In genomic region chr3:32413845-32414526, GRCh38 we compare ENCODE assay signal across 11 cellular contexts. TPM values are rescaled to one million over a fixed set of nuclear protein-coding genes. Genes with fewer than 3 reads are reported as not detected.
DNase-seq lines count a peak whose midpoint lies in the region; ATAC-seq, FAIRE-seq and TF ChIP-seq lines count a peak whose summit lies in the region.
"Had no signal": no experiment of that assay in that cellular context is flagged by ENCODE, and none has a peak within 500 bp of the region (broad histone marks: within the 10 kb centered on the region; RNA-seq: fewer than 3 reads in every experiment).

No MANE protein-coding gene starts in this region.

- H2AFZ ChIP-seq in H1 (ENCODE audit: low read length): no peak overlapping the region

- no peak overlapping the region for H3K56ac ChIP-seq in H1 (replicated peaks; ENCODE audit: insufficient read length, low read depth, low read length)

- H3K4me1 Mint-ChIP-seq in MCF 10A (ENCODE audit: insufficient read depth, unreplicated experiment): peaks cover 9% of the 10 kb centered on the region
- peaks cover 42 to 70% of the 10 kb centered on the region in 2 donors for H3K4me1 Mint-ChIP-seq in stimulated activated naive B cell treated with anti-CD40 and anti-IgM and Interleukin-4, amounts not matched to agents 10 μg/mL and 1 μg/mL and 100 μg/mL, for 72 hours

- peak overlapping the region; percentile 4; the same call in 1 of the 2 replicates for H2BK12ac ChIP-seq in H1 (ENCODE audit: low read depth, low read length)

- POLR2A ChIA-PET in MCF 10A (lab: Yijun Ruan, JAX): interaction anchor here (1.5 kb wide), 2 partner anchors 8 to 22 kb away, joined by 4 to 7 read pairs; partner anchors contain the start of gene CMTM7
- POLR2A ChIA-PET in RWPE1 (lab: Yijun Ruan, JAX; ENCODE audit: low non-redundant PET): no interaction called here
- POLR2A ChIA-PET in H1 (lab: Charles Lee; ENCODE audit: partially characterized antibody): interaction anchor here (1.0 to 1.9 kb wide), 6 partner anchors 8 to 42 kb away, joined by 3 to 6 read pairs (median 4); partner anchors contain the start of gene CMTM7

- H3K9me3 Mint-ChIP-seq in MCF 10A (ENCODE audit: unreplicated experiment): no peaks in the 10 kb centered on the region
- no peaks in the 10 kb centered on the region for H3K9me3 Mint-ChIP-seq in stimulated activated naive B cell treated with anti-CD40 and anti-IgM and Interleukin-4, amounts not matched to agents 10 μg/mL and 1 μg/mL and 100 μg/mL, for 72 hours

- no peaks in the 10 kb centered on the region; the same call in 1 of the 2 replicates for H3K23me2 ChIP-seq in H1 (ENCODE audit: low read depth, low read length)

- BruUV-seq in MCF 10A (replicated peaks; lab: Mats Ljungman, UMichigan): no TSS peak

- H3K79me2 ChIP-seq in H1 (ENCODE audit: control insufficient read depth in 1 of 2, insufficient read depth in 2 of 2, low read length in 2 of 2): peaks cover 0 to 33% of the 10 kb centered on the region in 2 experiments; a peak in 3 of 4 replicates

- H3K14ac ChIP-seq in H1 (ENCODE audit: insufficient read length): no peak overlapping the region

- H3K36me3 ChIP-seq in breast epithelium (no peaks in the 10 kb centered on the region), H1 (ENCODE audit: control insufficient read depth in 2 of 4, insufficient read depth in 4 of 4, low read length in 3 of 4) (no peaks in the 10 kb centered on the region)
- H3K36me3 ChIP-seq: esophagus squamous epithelium had no signal

- H3K4ac ChIP-seq in H1 (replicated peaks; ENCODE audit: insufficient read length, low read depth, low read length): no peak overlapping the region

- no peak overlapping the region for H3K4me3 Mint-ChIP-seq in MCF 10A (ENCODE audit: unreplicated experiment)
- H3K4me3 Mint-ChIP-seq in stimulated activated naive B cell treated with anti-CD40 and anti-IgM and Interleukin-4, amounts not matched to agents 10 μg/mL and 1 μg/mL and 100 μg/mL, for 72 hours: peak overlapping the region; percentile 7 to 17

- no peaks in the 10 kb centered on the region for H3K36me3 Mint-ChIP-seq in MCF 10A (ENCODE audit: insufficient read depth, unreplicated experiment)
- peaks cover 5 to 35% of the 10 kb centered on the region in 2 donors for H3K36me3 Mint-ChIP-seq in stimulated activated naive B cell treated with anti-CD40 and anti-IgM and Interleukin-4, amounts not matched to agents 10 μg/mL and 1 μg/mL and 100 μg/mL, for 72 hours

- no peak overlapping the region; the same call in 1 of the 2 replicates for H2BK5ac ChIP-seq in H1 (ENCODE audit: low read depth, low read length)

- no peaks in the 10 kb centered on the region for H3K79me1 ChIP-seq in H1 (ENCODE audit: low read depth, low read length)

- ATAC-seq in stimulated activated naive B cell treated with anti-CD40 and anti-IgM and Interleukin-4, amounts not matched to agents 10 μg/mL and 1 μg/mL and 100 μg/mL, for 72 hours (replicated peaks): peak in 1 of 2 donors; percentile 27
- ATAC-seq: HCT116 had no signal

- H2BK15ac ChIP-seq in H1 (ENCODE audit: low read length): no peak overlapping the region; the same call in 1 of the 2 replicates

- TF ChIP-seq CTCF in breast epithelium (IDR thresholded peaks at IDR 0.05) (no peak), MCF 10A (IDR thresholded peaks at IDR 0.05; ENCODE audit: unreplicated experiment) (no peak), RWPE1 (conservative IDR thresholded peaks at IDR 0.05; ENCODE audit: low read depth) (no peak), H1 (IDR thresholded peaks at IDR 0.05; ENCODE audit: control extremely low read depth in 1 of 3, insufficient read depth in 1 of 3, low read depth in 1 of 3, low read length in 3 of 3) (no peak)

- CTCF ChIA-PET in MCF 10A (lab: Yijun Ruan, JAX) (interaction anchor here (0.7 to 1.5 kb wide), 3 partner anchors 14 to 119 kb away, joined by 3 to 4 read pairs (median 3); no protein-coding TSS in a partner anchor), RWPE1 (lab: Yijun Ruan, JAX) (interaction anchor here (1.5 kb wide), 1 partner anchor 54 kb away, joined by 3 read pairs; no protein-coding TSS in a partner anchor), H1 (lab: Charles Lee; ENCODE audit: partially characterized antibody) (interaction anchor here (0.8 to 8.2 kb wide), 10 partner anchors 9 to 72 kb away, joined by 3 to 47 read pairs (median 4); partner anchors contain the start of gene CMTM7)

- peak overlapping the region; percentile 35 to 49; a peak in 2 of 4 replicates for H3K4me2 ChIP-seq in H1 (ENCODE audit: insufficient read depth in 1 of 2, low read depth in 2 of 2, low read length in 2 of 2)

- H3K27me3 ChIP-seq in breast epithelium: no peaks in the 10 kb centered on the region
- no peaks in the 10 kb centered on the region for H3K27me3 ChIP-seq in H1 (replicated peaks in 1 of 4; ENCODE audit: control insufficient read depth in 3 of 4, extremely low read depth in 1 of 4, insufficient read depth in 3 of 4, low read length in 3 of 4)

- TF ChIP-seq EP300 in H1 (IDR thresholded peaks at IDR 0.05; ENCODE audit: borderline replicate concordance in 1 of 2, low read depth in 2 of 2, low read length in 2 of 2): no peak

- no peak overlapping the region for H2BK20ac ChIP-seq in H1 (ENCODE audit: low read length)

- WGBS in H1 (ENCODE audit: extremely low coverage in 1 of 2, insufficient coverage in 1 of 2, insufficient read length in 1 of 2, insufficient replicate concordance in 2 of 2, low coverage in 1 of 2, low lambda C conversion rate in 2 of 2, missing lambda C conversion rate in 1 of 2), 2 experiments: 59% methylated on average over 10 of the region's 10 CpGs; no CpG with 5 or more reads in 1 of the 2 experiments

- peak; percentile 13 for FAIRE-seq in H1 (lab: Jason Lieb, UNC)

- H3K27ac Mint-ChIP-seq in MCF 10A (ENCODE audit: low read depth, unreplicated experiment): no peak overlapping the region
- H3K27ac Mint-ChIP-seq in stimulated activated naive B cell treated with anti-CD40 and anti-IgM and Interleukin-4, amounts not matched to agents 10 μg/mL and 1 μg/mL and 100 μg/mL, for 72 hours: peak overlapping the region; percentile 91

- H4K20me1 ChIP-seq in H1 (replicated peaks in 1 of 2; ENCODE audit: control insufficient read depth in 1 of 2, insufficient read depth in 2 of 2, low read length in 2 of 2): peaks cover 0 to 1% of the 10 kb centered on the region in 2 experiments

- H4K91ac ChIP-seq in H1 (replicated peaks; ENCODE audit: insufficient read length, low read length): no peak overlapping the region

- H3K4me3 ChIP-seq in breast epithelium (no peak overlapping the region), H1 (ENCODE audit: extremely low read depth in 1 of 4, insufficient read depth in 2 of 4, low read depth in 3 of 4, low read length in 4 of 4) (no peak overlapping the region)
- H3K4me3 ChIP-seq: esophagus squamous epithelium had no signal

- H3K9me3 ChIP-seq in breast epithelium (no peaks in the 10 kb centered on the region), H1 (ENCODE audit: insufficient read depth in 2 of 2, low read depth in 1 of 2, low read length in 1 of 2) (no peaks in the 10 kb centered on the region; a peak in 1 of 4 replicates)
- H3K9me3 ChIP-seq: esophagus squamous epithelium had no signal

- H4K8ac ChIP-seq in H1 (ENCODE audit: extremely low read depth, insufficient read depth, low read length): 0 out of 2 replicates have a peak overlapping the region, but pooled peaks have one; percentile 60

- no peaks in the 10 kb centered on the region for H3K27me3 Mint-ChIP-seq in MCF 10A (ENCODE audit: insufficient read depth, unreplicated experiment)
- H3K27me3 Mint-ChIP-seq in stimulated activated naive B cell treated with anti-CD40 and anti-IgM and Interleukin-4, amounts not matched to agents 10 μg/mL and 1 μg/mL and 100 μg/mL, for 72 hours: no peaks in the 10 kb centered on the region

- H4K5ac ChIP-seq in H1 (ENCODE audit: insufficient read length, low read depth, low read length): no peak overlapping the region

- H2AK5ac ChIP-seq in H1 (ENCODE audit: low read depth, low read length): no peak overlapping the region; the same call in 1 of the 2 replicates

- H3K18ac ChIP-seq in H1 (ENCODE audit: extremely low read depth, low read length): peak overlapping the region; percentile 81

- H3K23ac ChIP-seq in H1 (ENCODE audit: insufficient read length): no peak overlapping the region

- H2BK120ac ChIP-seq in H1 (replicated peaks; ENCODE audit: low read depth, low read length): peak overlapping the region; percentile 25

- H3K4me1 ChIP-seq in breast epithelium (peaks cover 0 to 8% of the 10 kb centered on the region in 2 donors), H1 (replicated peaks in 1 of 4; ENCODE audit: control insufficient read depth in 3 of 4, insufficient read depth in 4 of 4, low read length in 3 of 4) (peaks cover 5 to 31% (median 18%) of the 10 kb centered on the region in 4 experiments; a peak in 6 of 7 replicates)

- H3K9ac ChIP-seq in H1 (replicated peaks in 1 of 4; ENCODE audit: extremely low read depth in 1 of 4, low read depth in 3 of 4, low read length in 3 of 4): no peak overlapping the region

- peak overlapping the region; percentile 71 to 78 for H3K27ac ChIP-seq in breast epithelium
- peak overlapping the region; percentile 81 for H3K27ac ChIP-seq in RWPE1
- no peak overlapping the region for H3K27ac ChIP-seq in H1 (ENCODE audit: low read depth, low read length)

- TF ChIP-seq RAD21 in H1 (IDR thresholded peaks at IDR 0.05 in 1 of 2, conservative IDR thresholded peaks at IDR 0.05 in 1 of 2; ENCODE audit: low read depth in 2 of 2, low read length in 2 of 2): no peak

- TF ChIP-seq POLR2A in breast epithelium (IDR thresholded peaks at IDR 0.05): no peak
- TF ChIP-seq POLR2A in H1 (IDR thresholded peaks at IDR 0.05; ENCODE audit: control extremely low read depth in 1 of 2, low read depth in 2 of 2, low read length in 2 of 2): peak in 1 of 2 experiments; percentile 68; a peak in 2 of 3 replicates

- no peak for DNase-seq in breast epithelium (ENCODE audit: low spot score in 2 of 2)
- DNase-seq in MCF 10A (ENCODE audit: unreplicated experiment): no peak
- no peak for DNase-seq in RWPE1 (ENCODE audit: low spot score)
- DNase-seq in H1 (ENCODE audit: low read depth in 1 of 2, low spot score in 2 of 2): no peak
- DNase-seq in stimulated activated naive B cell treated with anti-CD40 and anti-IgM and Interleukin-4, amounts not matched to agents 10 μg/mL and 1 μg/mL and 100 μg/mL, for 72 hours: no peak
- no peak for DNase-seq in NCI-H1105 treated with DMSO at 0.1 percent for 48 hours (lab: John Stamatoyannopoulos, UW)
- DNase-seq in HUDEP-2 (lab: John Stamatoyannopoulos, UW; ENCODE audit: unreplicated experiment in 76 of 76): no peak
- DNase-seq in NCI-H2081 (lab: John Stamatoyannopoulos, UW): no peak
- DNase-seq: esophagus squamous epithelium, NCI-H510A treated with DMSO at 0.1 percent for 48 hours had no signal

- intact Hi-C loops in breast epithelium (cut with DNase I; ENCODE audit: low total_unique reads): no loop called here
- intact Hi-C loops in MCF 10A (cut with micrococcal nuclease): no loop called here

RNA-seq across cellular contexts. Expression of gene CMTM7, which starts 22.3 kb away (rescaled TPM):
- total RNA-seq in breast epithelium (100 to 1,000 TPM in 1 of 3 donors, 10 to 100 TPM in 2; 16.8 to 111 (median 58.0) TPM), MCF 10A (2022) (9.7 and 14.3 TPM in 2 replicates)
- 30.6 and 33.3 TPM in 2 replicates for total RNA-seq in H1 (2021; fragmentation: NEBNext Ultra II Directional; extraction: Animal tissue kit (Norgen Biotek cat#: 25700))
- 65.8 and 74.0 TPM in 2 replicates for polyA plus RNA-seq in H1 (2011; rRNA removed)
- 37.3 TPM for polyA plus RNA-seq in H1 (2011; cell fraction: cytosol; rRNA removed)
- 48.0 TPM for polyA plus RNA-seq in H1 (2011; cell fraction: nucleus; rRNA removed)
- 30.6 to 37.6 TPM (median 31.3 TPM) in 4 replicates for polyA plus RNA-seq in H1 (2012, experiment 1 of 2)
- 33.4 TPM for polyA plus RNA-seq in H1 (2012, experiment 2 of 2)
- polyA plus RNA-seq in H1 (2013, experiment 1 of 2): 35.5 TPM
- 39.5 TPM for polyA plus RNA-seq in H1 (2013, experiment 2 of 2)
- polyA minus RNA-seq in H1 (2011; rRNA and poly(A)+ RNA removed): 20.8 and 24.3 TPM in 2 replicates
- polyA minus RNA-seq in H1 (2011; cell fraction: cytosol; rRNA and poly(A)+ RNA removed): 16.1 TPM
- 24.2 TPM for polyA minus RNA-seq in H1 (2011; cell fraction: nucleus; rRNA and poly(A)+ RNA removed)
